ENCODE assay signal across 20 cellular contexts in the genomic region with DNA sequence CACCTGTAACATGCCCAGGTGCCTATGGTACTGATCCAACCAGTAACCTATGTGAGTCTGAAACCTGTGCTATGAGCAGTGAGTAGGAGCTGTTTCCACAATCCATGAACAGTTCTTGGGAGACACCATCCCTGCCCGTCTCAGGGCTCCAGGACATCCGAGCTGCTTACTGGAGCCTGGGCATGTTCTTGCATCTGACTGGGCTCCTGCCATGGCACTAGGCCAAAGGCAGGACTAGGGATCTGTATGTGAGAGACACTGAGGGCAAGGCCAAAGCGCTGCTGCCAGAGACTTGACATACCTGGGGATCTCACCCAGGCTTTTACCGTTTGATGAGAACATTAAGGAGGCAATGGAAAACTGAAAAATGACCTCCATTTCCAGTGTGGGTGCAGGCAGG.
"Had no signal": no experiment of that assay in that cellular context is flagged by ENCODE, and none has a peak within 500 bp of the region (broad histone marks: within the 10 kb centered on the region; RNA-seq: fewer than 3 reads in every experiment).

No MANE protein-coding gene starts in this region.

- DNase-seq: activated CD4-positive, alpha-beta T cell treated with anti-CD3 and anti-CD28 coated beads, Interleukin-2, amount 50 U/mL, for 48 hours; activated naive CD4-positive, alpha-beta T cell treated with anti-CD3 and anti-CD28 coated beads for 36 hours; activated naive CD8-positive, alpha-beta T cell treated with anti-CD3 and anti-CD28 coated beads, Interleukin-2, amount 10 ng/mL, durations not matched to agents 7 days and 5 days; amniotic stem cell; effector CD4-positive, alpha-beta T cell; foreskin melanocyte; naive thymus-derived CD8-positive, alpha-beta T cell; posterior cingulate gyrus; sigmoid colon; stimulated activated CD4-positive, alpha-beta T cell treated with anti-CD3 and anti-CD28 coated beads, Interleukin-15, amount 100 ng/mL, for 24 hours; stimulated activated CD8-positive, alpha-beta memory T cell treated with anti-CD3 and anti-CD28 coated beads, Interleukin-4, amount 100 ng/mL, for 48 hours; stimulated activated naive CD4-positive, alpha-beta T cell; T-helper 1 cell; tibial artery had no signal

- H3K9me3 Mint-ChIP-seq: activated naive CD4-positive, alpha-beta T cell treated with anti-CD3 and anti-CD28 coated beads for 36 hours; activated naive CD8-positive, alpha-beta T cell treated with anti-CD3 and anti-CD28 coated beads, Interleukin-2, amount 10 ng/mL, durations not matched to agents 7 days and 5 days; dendritic cell treated with granulocyte-macrophage colony-stimulating factor and Interleukin-4, amounts not matched to agents 40 ng/mL and 50 ng/mL, for 4 days; mesothelial cell of epicardium; naive thymus-derived CD8-positive, alpha-beta T cell; neural progenitor cell had no signal

- H3K27me3 Mint-ChIP-seq: activated naive CD8-positive, alpha-beta T cell treated with anti-CD3 and anti-CD28 coated beads, Interleukin-2, amount 10 ng/mL, durations not matched to agents 7 days and 5 days; dendritic cell treated with granulocyte-macrophage colony-stimulating factor and Interleukin-4, amounts not matched to agents 40 ng/mL and 50 ng/mL, for 4 days; naive thymus-derived CD8-positive, alpha-beta T cell had no signal

- H3K4me3 ChIP-seq: breast epithelium, neural progenitor cell, sigmoid colon, smooth muscle cell, tibial artery had no signal

- ATAC-seq: left lobe of liver; naive thymus-derived CD8-positive, alpha-beta T cell had no signal

- H3K27ac Mint-ChIP-seq: activated naive CD4-positive, alpha-beta T cell treated with anti-CD3 and anti-CD28 coated beads for 36 hours; activated naive CD8-positive, alpha-beta T cell treated with anti-CD3 and anti-CD28 coated beads, Interleukin-2, amount 10 ng/mL, durations not matched to agents 7 days and 5 days; dendritic cell treated with granulocyte-macrophage colony-stimulating factor and Interleukin-4, amounts not matched to agents 40 ng/mL and 50 ng/mL, for 4 days; mesothelial cell of epicardium; naive thymus-derived CD8-positive, alpha-beta T cell; neural progenitor cell had no signal

- H3K36me3 Mint-ChIP-seq: mesothelial cell of epicardium; naive thymus-derived CD8-positive, alpha-beta T cell had no signal

- H3K4me1 Mint-ChIP-seq: mesothelial cell of epicardium; naive thymus-derived CD8-positive, alpha-beta T cell had no signal

- H3K27ac ChIP-seq: breast epithelium, neural progenitor cell, sigmoid colon, tibial artery had no signal

- H3K9me3 ChIP-seq: breast epithelium, sigmoid colon, tibial artery had no signal

- H3K4me1 ChIP-seq: breast epithelium, neural progenitor cell, sigmoid colon, tibial artery had no signal

- H3K4me3 Mint-ChIP-seq: activated naive CD4-positive, alpha-beta T cell treated with anti-CD3 and anti-CD28 coated beads for 36 hours; activated naive CD8-positive, alpha-beta T cell treated with anti-CD3 and anti-CD28 coated beads, Interleukin-2, amount 10 ng/mL, durations not matched to agents 7 days and 5 days; dendritic cell treated with granulocyte-macrophage colony-stimulating factor and Interleukin-4, amounts not matched to agents 40 ng/mL and 50 ng/mL, for 4 days; mesothelial cell of epicardium; naive thymus-derived CD8-positive, alpha-beta T cell; neural progenitor cell had no signal

- H3K27me3 ChIP-seq: breast epithelium, neural progenitor cell, sigmoid colon, tibial artery had no signal

- H3K36me3 ChIP-seq: breast epithelium, neural progenitor cell, sigmoid colon, tibial artery had no signal
